In the genomic region with DNA sequence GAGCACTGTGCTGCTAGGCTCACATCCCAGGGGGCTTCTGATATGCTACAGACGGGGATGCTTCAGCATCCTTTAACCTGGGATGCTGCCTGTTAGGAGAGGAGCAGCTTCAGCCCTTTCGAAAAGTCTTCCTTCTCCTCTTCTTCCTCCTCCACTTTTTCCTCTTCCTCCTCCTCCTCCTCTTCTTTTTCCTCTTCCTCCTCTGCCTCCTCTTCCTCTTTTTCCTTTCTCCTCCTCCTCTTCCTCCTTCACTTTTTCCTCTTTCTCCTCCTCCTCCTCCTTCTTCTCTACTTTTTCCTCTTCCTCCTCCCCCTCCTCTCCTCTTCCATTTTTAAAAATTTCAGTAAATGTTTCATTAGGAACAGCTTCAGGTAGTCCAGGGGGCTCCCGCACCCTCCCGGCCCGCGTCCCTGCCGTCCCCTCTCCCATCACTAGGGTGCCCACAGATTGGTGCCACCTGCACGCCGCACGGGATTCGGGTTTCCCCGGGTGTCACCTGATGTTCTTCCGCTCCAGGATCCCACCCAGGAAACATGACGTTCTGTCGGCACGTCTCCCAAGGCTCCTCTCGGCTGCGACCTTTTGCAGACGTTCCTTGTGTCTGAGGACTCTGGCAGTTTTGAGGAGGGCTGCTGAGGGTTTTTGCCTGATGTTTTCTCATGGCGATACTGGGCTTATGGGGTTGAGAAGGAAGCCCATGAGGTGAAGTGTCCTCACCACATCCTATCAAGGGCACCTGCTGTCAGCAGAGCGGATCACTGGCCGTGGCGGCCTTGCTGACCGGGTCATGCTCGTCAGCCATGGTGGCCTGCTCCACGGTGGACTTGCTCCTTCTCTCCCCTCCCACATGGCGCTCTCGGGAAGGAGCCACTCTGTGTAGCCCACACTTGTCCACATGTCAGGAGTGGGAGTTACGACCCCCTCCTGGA, we compare ENCODE assay signal across 17 cellular contexts.
A peak's percentile ranks its signal among the peaks of the same experiment; 100 is the strongest.
DNase-seq lines count a peak whose midpoint lies in the region; ATAC-seq, FAIRE-seq and TF ChIP-seq lines count a peak whose summit lies in the region.
"Had no signal": no experiment of that assay in that cellular context is flagged by ENCODE, and none has a peak within 500 bp of the region (broad histone marks: within the 10 kb centered on the region; RNA-seq: fewer than 3 reads in every experiment).

No MANE protein-coding gene starts in this region.

- H3K27me3 ChIP-seq in H1 (replicated peaks in 1 of 4; ENCODE audit: control insufficient read depth in 3 of 4, extremely low read depth in 1 of 4, insufficient read depth in 3 of 4, low read length in 3 of 4): no peaks in the 10 kb centered on the region; a peak in 2 of 7 replicates
- peaks cover 0 to 20% (median 0%) of the 10 kb centered on the region in 3 experiments for H3K27me3 ChIP-seq in neuronal stem cell (ENCODE audit: control insufficient read depth in 3 of 3, insufficient read depth in 3 of 3, low read depth in 1 of 3, low read length in 3 of 3)
- H3K27me3 ChIP-seq: BLaER1 had no signal

- no peak for TF ChIP-seq RAD21 in H1 (IDR thresholded peaks at IDR 0.05 in 1 of 2, conservative IDR thresholded peaks at IDR 0.05 in 1 of 2; ENCODE audit: low read depth in 2 of 2, low read length in 2 of 2)

- TF ChIP-seq POLR2A in H1 (IDR thresholded peaks at IDR 0.05; ENCODE audit: control extremely low read depth in 1 of 2, low read depth in 2 of 2, low read length in 2 of 2): no peak

- H3K36me3 Mint-ChIP-seq in stimulated activated naive B cell treated with anti-CD40 and anti-IgM and Interleukin-4, amounts not matched to agents 10 μg/mL and 1 μg/mL and 100 μg/mL, for 72 hours: peaks cover 0 to 6% of the 10 kb centered on the region in 2 donors
- H3K36me3 Mint-ChIP-seq in stimulated activated memory B cell treated with anti-CD40 and anti-IgM and Interleukin-4, amounts not matched to agents 10 μg/mL and 1 μg/mL and 100 μg/mL, for 72 hours: no peaks in the 10 kb centered on the region
- H3K36me3 Mint-ChIP-seq: CD14-positive monocyte; CD4-positive, alpha-beta memory T cell had no signal

- H2AK5ac ChIP-seq in H1 (ENCODE audit: low read depth, low read length) (peak overlapping the region; percentile 90; the same call in 1 of the 2 replicates), neuronal stem cell (ENCODE audit: low read depth, low read length) (no peak overlapping the region)

- no peak overlapping the region for H3K14ac ChIP-seq in H1 (ENCODE audit: insufficient read length)
- peak overlapping the region; percentile 32 for H3K14ac ChIP-seq in neuronal stem cell (ENCODE audit: low read length)

- 95% methylated on average over 24 of the region's 29 CpGs; no CpG with 5 or more reads in 1 of the 2 experiments for WGBS in H1 (ENCODE audit: extremely low coverage in 1 of 2, insufficient coverage in 1 of 2, insufficient read length in 1 of 2, insufficient replicate concordance in 2 of 2, low coverage in 1 of 2, low lambda C conversion rate in 2 of 2, missing lambda C conversion rate in 1 of 2), 2 experiments
- no CpG with 5 or more reads among the region's 29 CpGs for WGBS in neuronal stem cell (ENCODE audit: extremely low coverage in 2 of 2, insufficient read length in 2 of 2, insufficient replicate concordance in 1 of 2), 2 donors

- H3K23ac ChIP-seq in H1 (ENCODE audit: insufficient read length) (no peak overlapping the region), neuronal stem cell (ENCODE audit: low read depth, low read length, poor library complexity) (no peak overlapping the region)

- peaks cover 9 to 16% of the 10 kb centered on the region in 2 donors for H3K27me3 Mint-ChIP-seq in stimulated activated naive B cell treated with anti-CD40 and anti-IgM and Interleukin-4, amounts not matched to agents 10 μg/mL and 1 μg/mL and 100 μg/mL, for 72 hours
- H3K27me3 Mint-ChIP-seq in stimulated activated memory B cell treated with anti-CD40 and anti-IgM and Interleukin-4, amounts not matched to agents 10 μg/mL and 1 μg/mL and 100 μg/mL, for 72 hours: peaks cover 8% of the 10 kb centered on the region
- H3K27me3 Mint-ChIP-seq: CD4-positive, alpha-beta memory T cell had no signal

- H4K20me1 ChIP-seq in H1 (replicated peaks in 1 of 2; ENCODE audit: control insufficient read depth in 1 of 2, insufficient read depth in 2 of 2, low read length in 2 of 2): no peaks in the 10 kb centered on the region
- H4K20me1 ChIP-seq: BLaER1 had no signal

- POLR2A ChIA-PET in H1 (lab: Charles Lee; ENCODE audit: partially characterized antibody): no interaction called here

- H3K27ac ChIP-seq in H1 (ENCODE audit: low read depth, low read length): no peak overlapping the region
- no peak overlapping the region for H3K27ac ChIP-seq in neuronal stem cell (replicated peaks; ENCODE audit: low read length)
- H3K27ac ChIP-seq: BLaER1, HL-60 had no signal

- no peak overlapping the region for H2BK20ac ChIP-seq in H1 (ENCODE audit: low read length)

- H2BK5ac ChIP-seq in H1 (ENCODE audit: low read depth, low read length): peak overlapping the region; percentile 52; the same call in 1 of the 2 replicates
- H2BK5ac ChIP-seq in neuronal stem cell (ENCODE audit: low read length): no peak overlapping the region

- no peak overlapping the region for H3K4ac ChIP-seq in H1 (replicated peaks; ENCODE audit: insufficient read length, low read depth, low read length)
- H3K4ac ChIP-seq in neuronal stem cell (ENCODE audit: low read length): no peak overlapping the region

- CTCF ChIA-PET in H1 (lab: Charles Lee; ENCODE audit: partially characterized antibody): interaction anchor here (0.8 to 1.9 kb wide), 4 partner anchors 14 to 303 kb away, joined by 3 to 5 read pairs (median 3); no protein-coding TSS in a partner anchor

- no peak overlapping the region; the same call in 1 of the 2 replicates for H4K8ac ChIP-seq in H1 (ENCODE audit: extremely low read depth, insufficient read depth, low read length)
- H4K8ac ChIP-seq in neuronal stem cell (ENCODE audit: low read depth, low read length): no peak overlapping the region

- H3K36me3 ChIP-seq in H1 (ENCODE audit: control insufficient read depth in 2 of 4, insufficient read depth in 4 of 4, low read length in 3 of 4): no peaks in the 10 kb centered on the region; a peak in 1 of 8 replicates
- no peaks in the 10 kb centered on the region for H3K36me3 ChIP-seq in neuronal stem cell (replicated peaks in 1 of 2; ENCODE audit: control insufficient read depth in 2 of 2, insufficient read depth in 2 of 2, low read length in 2 of 2)
- H3K36me3 ChIP-seq: BLaER1, HAP-1 had no signal

- H3K9me3 Mint-ChIP-seq in stimulated activated naive B cell treated with anti-CD40 and anti-IgM and Interleukin-4, amounts not matched to agents 10 μg/mL and 1 μg/mL and 100 μg/mL, for 72 hours: no peaks in the 10 kb centered on the region
- no peaks in the 10 kb centered on the region for H3K9me3 Mint-ChIP-seq in stimulated activated memory B cell treated with anti-CD40 and anti-IgM and Interleukin-4, amounts not matched to agents 10 μg/mL and 1 μg/mL and 100 μg/mL, for 72 hours
- H3K9me3 Mint-ChIP-seq: CD4-positive, alpha-beta memory T cell had no signal

- no peak for FAIRE-seq in H1 (lab: Jason Lieb, UNC)
- FAIRE-seq: G401.6, GM12891 had no signal

- H3K4me1 ChIP-seq in H1 (replicated peaks in 1 of 4; ENCODE audit: control insufficient read depth in 3 of 4, insufficient read depth in 4 of 4, low read length in 3 of 4): peaks cover 0 to 1% (median 0%) of the 10 kb centered on the region in 4 experiments; a peak in 3 of 7 replicates
- H3K4me1 ChIP-seq in neuronal stem cell (ENCODE audit: control insufficient read depth in 2 of 2, insufficient read depth in 1 of 2, low read depth in 1 of 2, low read length in 2 of 2): no peaks in the 10 kb centered on the region
- H3K4me1 ChIP-seq: HAP-1 had no signal

- peak overlapping the region; percentile 34 for H4K91ac ChIP-seq in H1 (replicated peaks; ENCODE audit: insufficient read length, low read length)
- no peak overlapping the region for H4K91ac ChIP-seq in neuronal stem cell (ENCODE audit: low read depth, low read length, poor library complexity)

- no peak overlapping the region for H3K18ac ChIP-seq in H1 (ENCODE audit: extremely low read depth, low read length)
- H3K18ac ChIP-seq in neuronal stem cell (ENCODE audit: low read length): peak overlapping the region; percentile 35

- H3K9ac ChIP-seq in H1 (replicated peaks in 1 of 4; ENCODE audit: extremely low read depth in 1 of 4, low read depth in 3 of 4, low read length in 3 of 4) (no peak overlapping the region), neuronal stem cell (ENCODE audit: low read depth, low read length, poor library complexity) (no peak overlapping the region)
- H3K9ac ChIP-seq: BLaER1 had no signal

- H2AFZ ChIP-seq in H1 (ENCODE audit: low read length): no peak overlapping the region
- H2AFZ ChIP-seq in neuronal stem cell (ENCODE audit: low read length): no peak overlapping the region

- no peaks in the 10 kb centered on the region for H3K79me2 ChIP-seq in H1 (ENCODE audit: control insufficient read depth in 1 of 2, insufficient read depth in 2 of 2, low read length in 2 of 2)

- no peak for TF ChIP-seq CTCF in H1 (IDR thresholded peaks at IDR 0.05; ENCODE audit: control extremely low read depth in 1 of 3, insufficient read depth in 1 of 3, low read depth in 1 of 3, low read length in 3 of 3)

- H2BK120ac ChIP-seq in H1 (replicated peaks; ENCODE audit: low read depth, low read length): no peak overlapping the region
- no peak overlapping the region for H2BK120ac ChIP-seq in neuronal stem cell (ENCODE audit: low read depth, low read length)

- no peak for TF ChIP-seq EP300 in H1 (IDR thresholded peaks at IDR 0.05; ENCODE audit: borderline replicate concordance in 1 of 2, low read depth in 2 of 2, low read length in 2 of 2)

- H3K23me2 ChIP-seq in H1 (ENCODE audit: low read depth, low read length): no peaks in the 10 kb centered on the region

- no peak overlapping the region for H2BK15ac ChIP-seq in H1 (ENCODE audit: low read length)
- no peak overlapping the region for H2BK15ac ChIP-seq in neuronal stem cell (ENCODE audit: low read length)

- ATAC-seq in stimulated activated naive B cell treated with anti-CD40 and anti-IgM and Interleukin-4, amounts not matched to agents 10 μg/mL and 1 μg/mL and 100 μg/mL, for 72 hours (replicated peaks): peak in 1 of 2 donors; percentile 6
- ATAC-seq in stimulated activated memory B cell treated with anti-CD40 and anti-IgM and Interleukin-4, amounts not matched to agents 10 μg/mL and 1 μg/mL and 100 μg/mL, for 72 hours: no peak
- no peak for ATAC-seq in GM19328 (IDR thresholded peaks at IDR 0.05; ENCODE audit: unreplicated experiment)

- intact Hi-C loops in cardiac septum (cut with DNase I): no loop called here

- H3K9me3 ChIP-seq in H1 (ENCODE audit: insufficient read depth in 2 of 2, low read depth in 1 of 2, low read length in 1 of 2): no peaks in the 10 kb centered on the region
- H3K9me3 ChIP-seq in neuronal stem cell (replicated peaks in 1 of 2; ENCODE audit: control insufficient read depth in 2 of 2, insufficient read depth in 1 of 2, low read depth in 1 of 2, low read length in 2 of 2): peaks cover 2% of the 10 kb centered on the region in 2 donors
- H3K9me3 ChIP-seq: BLaER1, HAP-1 had no signal

- no peak overlapping the region; the same call in 1 of the 2 replicates for H2BK12ac ChIP-seq in H1 (ENCODE audit: low read depth, low read length)
- H2BK12ac ChIP-seq in neuronal stem cell (ENCODE audit: low read length): no peak overlapping the region

- H3K56ac ChIP-seq in H1 (replicated peaks; ENCODE audit: insufficient read length, low read depth, low read length): no peak overlapping the region

- no peak overlapping the region for H3K4me2 ChIP-seq in H1 (ENCODE audit: insufficient read depth in 1 of 2, low read depth in 2 of 2, low read length in 2 of 2)
- H3K4me2 ChIP-seq in neuronal stem cell (ENCODE audit: insufficient read depth, low read length, poor library complexity, severe bottlenecking): no peak overlapping the region
- H3K4me2 ChIP-seq: BLaER1 had no signal

- H3K79me1 ChIP-seq in H1 (ENCODE audit: low read depth, low read length) (no peaks in the 10 kb centered on the region), neuronal stem cell (ENCODE audit: low read depth, low read length) (no peaks in the 10 kb centered on the region)

- H4K5ac ChIP-seq in H1 (ENCODE audit: insufficient read length, low read depth, low read length): no peak overlapping the region

- peaks cover 3 to 4% of the 10 kb centered on the region in 2 donors for H3K4me1 Mint-ChIP-seq in stimulated activated naive B cell treated with anti-CD40 and anti-IgM and Interleukin-4, amounts not matched to agents 10 μg/mL and 1 μg/mL and 100 μg/mL, for 72 hours
- H3K4me1 Mint-ChIP-seq in stimulated activated memory B cell treated with anti-CD40 and anti-IgM and Interleukin-4, amounts not matched to agents 10 μg/mL and 1 μg/mL and 100 μg/mL, for 72 hours: no peaks in the 10 kb centered on the region
- H3K4me1 Mint-ChIP-seq: CD14-positive monocyte; CD4-positive, alpha-beta memory T cell had no signal

- H3K4me3 ChIP-seq in H1 (ENCODE audit: extremely low read depth in 1 of 4, insufficient read depth in 2 of 4, low read depth in 3 of 4, low read length in 4 of 4): no peak overlapping the region
- no peak overlapping the region for H3K4me3 ChIP-seq in neuronal stem cell (ENCODE audit: low read length in 2 of 2)
- H3K4me3 ChIP-seq: BLaER1, HAP-1 had no signal

- DNase-seq in NCI-H2171 treated with DMSO at 0.1 percent for 48 hours (lab: John Stamatoyannopoulos, UW) (peak; percentile 34), NCI-H2171 (lab: John Stamatoyannopoulos, UW) (no peak), H1 (ENCODE audit: low read depth in 1 of 2, low spot score in 2 of 2) (no peak), neuronal stem cell (ENCODE audit: low spot score) (no peak), cardiac septum (ENCODE audit: low spot score) (no peak)
- DNase-seq in stimulated activated naive B cell treated with anti-CD40 and anti-IgM and Interleukin-4, amounts not matched to agents 10 μg/mL and 1 μg/mL and 100 μg/mL, for 72 hours: no peak
- DNase-seq: 8988T; Calu3; CD4-positive, alpha-beta memory T cell had no signal

- peak overlapping the region; percentile 7 for H3K27ac Mint-ChIP-seq in stimulated activated naive B cell treated with anti-CD40 and anti-IgM and Interleukin-4, amounts not matched to agents 10 μg/mL and 1 μg/mL and 100 μg/mL, for 72 hours
- no peak overlapping the region for H3K27ac Mint-ChIP-seq in stimulated activated memory B cell treated with anti-CD40 and anti-IgM and Interleukin-4, amounts not matched to agents 10 μg/mL and 1 μg/mL and 100 μg/mL, for 72 hours
- H3K27ac Mint-ChIP-seq: CD14-positive monocyte; CD4-positive, alpha-beta memory T cell had no signal

- H3K4me3 Mint-ChIP-seq in stimulated activated naive B cell treated with anti-CD40 and anti-IgM and Interleukin-4, amounts not matched to agents 10 μg/mL and 1 μg/mL and 100 μg/mL, for 72 hours: no peak overlapping the region
- H3K4me3 Mint-ChIP-seq in stimulated activated memory B cell treated with anti-CD40 and anti-IgM and Interleukin-4, amounts not matched to agents 10 μg/mL and 1 μg/mL and 100 μg/mL, for 72 hours: no peak overlapping the region
- H3K4me3 Mint-ChIP-seq: CD14-positive monocyte; CD4-positive, alpha-beta memory T cell had no signal
